15 cellular contexts compared by ENCODE assay signal in the genomic region with DNA sequence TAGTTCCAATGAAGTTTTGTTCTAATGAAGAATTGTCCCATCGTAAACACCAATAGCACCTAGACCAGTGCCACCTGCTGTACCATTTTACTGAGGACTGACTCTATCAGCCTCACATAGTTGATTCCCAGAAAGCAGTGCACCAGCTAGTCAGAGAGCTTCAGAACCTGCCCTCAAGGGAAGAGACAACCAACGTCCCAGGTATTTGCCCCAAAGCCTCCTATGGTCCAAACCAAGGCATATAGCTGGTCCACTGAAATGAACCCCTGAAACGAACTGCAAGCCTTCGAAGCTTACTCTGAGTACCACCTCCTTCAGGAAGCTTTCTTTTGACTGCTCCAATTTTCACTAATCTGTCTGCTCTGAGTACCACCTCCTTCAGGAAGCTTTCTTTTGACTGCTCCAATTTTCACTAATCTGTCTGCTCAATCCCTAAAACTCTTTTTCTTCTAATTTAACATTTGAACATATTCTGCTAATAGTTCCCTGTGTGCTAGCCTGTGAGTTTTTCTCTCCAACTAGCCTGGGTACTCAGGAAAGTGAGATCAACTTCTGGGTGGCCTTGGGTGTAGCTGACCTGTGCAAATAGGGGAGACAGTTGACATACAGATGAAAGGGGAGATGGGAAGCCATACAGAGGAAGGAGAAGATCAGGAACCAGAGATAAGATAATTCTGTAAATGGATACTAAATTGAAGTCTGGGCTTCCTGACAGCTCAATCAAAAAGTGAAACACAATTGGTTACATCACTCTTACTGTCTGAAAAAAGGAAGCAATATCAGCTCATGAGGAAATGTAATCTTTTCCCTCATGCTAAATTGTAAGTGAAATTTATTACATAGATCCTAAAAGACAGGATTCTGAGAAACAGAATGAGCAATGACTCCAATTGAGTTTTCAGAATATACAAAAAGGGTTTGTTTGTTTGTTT. TPM values are rescaled to one million over a fixed set of nuclear protein-coding genes. Genes with fewer than 3 reads are reported as not detected.
A peak's percentile ranks its signal among the peaks of the same experiment; 100 is the strongest.
DNase-seq lines count a peak whose midpoint lies in the region; ATAC-seq, FAIRE-seq and TF ChIP-seq lines count a peak whose summit lies in the region.
"Had no signal": no experiment of that assay in that cellular context is flagged by ENCODE, and none has a peak within 500 bp of the region (broad histone marks: within the 10 kb centered on the region; RNA-seq: fewer than 3 reads in every experiment).

No MANE protein-coding gene starts in this region.

- H3K27ac Mint-ChIP-seq in CD14-positive monocyte: peak overlapping the region; percentile 81 to 92 (median 91)
- no peak overlapping the region for H3K27ac Mint-ChIP-seq in nephron progenitor cell

- peaks cover 38% of the 10 kb centered on the region for H3K4me1 ChIP-seq in endothelial cell of umbilical vein (ENCODE audit: control insufficient read depth, extremely low read depth, insufficient read depth, low read length)

- H3K36me3 ChIP-seq in endothelial cell of umbilical vein (ENCODE audit: control insufficient read depth in 2 of 2, extremely low read depth in 1 of 2, insufficient read depth in 2 of 2, low read length in 2 of 2): no peaks in the 10 kb centered on the region
- H3K36me3 ChIP-seq: suprapubic skin had no signal

- no peak for TF ChIP-seq POLR2A in endothelial cell of umbilical vein (IDR thresholded peaks at IDR 0.05; ENCODE audit: low read depth, low read length)

- intact Hi-C loops in CD14-positive monocyte (cut with micrococcal nuclease) (no loop called here), endothelial cell of umbilical vein (cut with micrococcal nuclease) (no loop called here)

- peak; percentile 77 for FAIRE-seq in endothelial cell of umbilical vein (lab: Jason Lieb, UNC)
- FAIRE-seq in D721Med (lab: Jason Lieb, UNC): no peak
- FAIRE-seq: GM18507 had no signal

- peaks cover 0 to 2% (median 0%) of the 10 kb centered on the region in 7 donors for H3K9me3 Mint-ChIP-seq in CD14-positive monocyte
- no peaks in the 10 kb centered on the region for H3K9me3 Mint-ChIP-seq in nephron progenitor cell

- POLR2A ChIA-PET in endothelial cell of umbilical vein (lab: Charles Lee): no interaction called here

- no peak overlapping the region for H3K4me3 ChIP-seq in endothelial cell of umbilical vein (replicated peaks in 1 of 3; ENCODE audit: insufficient read depth in 1 of 3, low read depth in 1 of 3, low read length in 3 of 3)
- H3K4me3 ChIP-seq: suprapubic skin had no signal

- H3K9ac ChIP-seq in endothelial cell of umbilical vein (replicated peaks; ENCODE audit: extremely low read depth, insufficient read depth, low read length): no peak overlapping the region

- no peak overlapping the region for H3K4me2 ChIP-seq in endothelial cell of umbilical vein (ENCODE audit: insufficient read depth, low read length)

- DNase-seq in CD14-positive monocyte (ENCODE audit: low spot score): no peak
- DNase-seq in SK-N-DZ (ENCODE audit: low spot score): peak; percentile 20
- no peak for DNase-seq in endothelial cell of umbilical vein (ENCODE audit: low read depth, low spot score)
- DNase-seq in nephron progenitor cell: no peak
- DNase-seq in NCI-H146 treated with DMSO at 0.1 percent for 48 hours (lab: John Stamatoyannopoulos, UW; ENCODE audit: unreplicated experiment): no peak
- no peak for DNase-seq in D721Med (ENCODE audit: insufficient read length, low spot score)
- DNase-seq: foreskin keratinocyte; NCI-H2227 treated with DMSO at 0.1 percent for 48 hours; posterior cingulate gyrus; stimulated activated CD4-positive, alpha-beta T cell treated with anti-CD3 and anti-CD28 coated beads, Interleukin-2, amount 100 ng/mL, for 24 hours had no signal

- CTCF ChIA-PET in endothelial cell of umbilical vein (lab: Charles Lee): interaction anchor here (1.1 to 2.2 kb wide), 4 partner anchors 12 to 193 kb away, joined by 3 to 8 read pairs (median 4); no protein-coding TSS in a partner anchor

- peaks cover 0 to 4% of the 10 kb centered on the region in 2 donors for H3K36me3 Mint-ChIP-seq in CD14-positive monocyte
- H3K36me3 Mint-ChIP-seq in nephron progenitor cell (ENCODE audit: low read depth): no peaks in the 10 kb centered on the region

- ATAC-seq in HG02623 (IDR thresholded peaks at IDR 0.05; ENCODE audit: unreplicated experiment) (peak; percentile 32), GM21423 (IDR thresholded peaks at IDR 0.05; ENCODE audit: unreplicated experiment) (no peak)
- ATAC-seq: foreskin keratinocyte, left lobe of liver had no signal

- H3K4me1 Mint-ChIP-seq in CD14-positive monocyte: peaks cover 48% of the 10 kb centered on the region
- H3K4me1 Mint-ChIP-seq in nephron progenitor cell: peaks cover 61% of the 10 kb centered on the region

- dilution Hi-C loops in endothelial cell of umbilical vein (cut with MboI; ENCODE audit: extremely low pct_ligation_motif_present, low sequenced_read_pairs): no loop called here

- H3K27me3 Mint-ChIP-seq in CD14-positive monocyte (ENCODE audit: low read depth in 3 of 3) (peaks cover 22 to 40% (median 32%) of the 10 kb centered on the region in 3 donors), nephron progenitor cell (ENCODE audit: low read depth, poor library complexity) (peaks cover 4% of the 10 kb centered on the region)

- no peaks in the 10 kb centered on the region for H3K9me1 ChIP-seq in endothelial cell of umbilical vein (replicated peaks; ENCODE audit: control insufficient read depth, extremely low read depth, insufficient read depth, low read length)

- H4K20me1 ChIP-seq in endothelial cell of umbilical vein (replicated peaks; ENCODE audit: control insufficient read depth, extremely low read depth, insufficient read depth, low read length): no peaks in the 10 kb centered on the region

- no peak overlapping the region for H3K27ac ChIP-seq in endothelial cell of umbilical vein (ENCODE audit: insufficient read depth, low read depth, low read length)
- H3K27ac ChIP-seq: foreskin keratinocyte, suprapubic skin had no signal

- H3K79me2 ChIP-seq in endothelial cell of umbilical vein (ENCODE audit: control insufficient read depth, insufficient read depth, low read length): no peaks in the 10 kb centered on the region

- H3K4me3 Mint-ChIP-seq in CD14-positive monocyte (peak overlapping the region; percentile 7 to 70), nephron progenitor cell (no peak overlapping the region)

- no TSS peak for BruUV-seq in endothelial cell of umbilical vein (replicated peaks; lab: Mats Ljungman, UMichigan)

- H3K9me3 ChIP-seq in endothelial cell of umbilical vein (replicated peaks; ENCODE audit: control insufficient read depth, insufficient read depth, low read length): no peaks in the 10 kb centered on the region
- H3K9me3 ChIP-seq: suprapubic skin had no signal

- no peak overlapping the region for H2AFZ ChIP-seq in endothelial cell of umbilical vein (ENCODE audit: low read depth, low read length)

- H3K27me3 ChIP-seq in endothelial cell of umbilical vein (ENCODE audit: control insufficient read depth in 2 of 2, insufficient read depth in 2 of 2, low read length in 2 of 2): no peaks in the 10 kb centered on the region
- H3K27me3 ChIP-seq: foreskin keratinocyte, suprapubic skin had no signal

- TF ChIP-seq CTCF in CD14-positive monocyte (IDR thresholded peaks at IDR 0.05): no peak
- no peak for TF ChIP-seq CTCF in endothelial cell of umbilical vein (IDR thresholded peaks at IDR 0.05; ENCODE audit: extremely low read depth in 1 of 2, insufficient read depth in 1 of 2, low read depth in 1 of 2, low read length in 2 of 2)
- TF ChIP-seq CTCF in nephron progenitor cell (IDR thresholded peaks at IDR 0.05): no peak
- no peak for TF ChIP-seq CTCF in D721Med (IDR thresholded peaks at IDR 0.05; ENCODE audit: insufficient read depth, missing control alignments)

TF ChIP-seq in endothelial cell of umbilical vein, 7 proteins besides CTCF, POLR2A, EP300 and RAD21:
- no peak for TF ChIP-seq EZH2 (IDR thresholded peaks at IDR 0.05; ENCODE audit: borderline replicate concordance, low read depth, low read length, severe bottlenecking)
- no peak for TF ChIP-seq MYC (IDR thresholded peaks at IDR 0.05; ENCODE audit: low read depth, low read length)
- TF ChIP-seq GATA2 (IDR thresholded peaks at IDR 0.05; ENCODE audit: insufficient read depth, insufficient read length, low read depth, low read length): peak; percentile 81
TF ChIP-seq in endothelial cell of umbilical vein: peak in this region for 1.

RNA-seq across cellular contexts. Expression of gene EML4, which starts 33.5 kb away (rescaled TPM):
- polyA plus RNA-seq in CD14-positive monocyte (10 to 100 TPM; 11.5 to 15.0 TPM), endothelial cell of umbilical vein (11.1 and 13.3 TPM in 2 replicates)
- 46.4 and 51.0 TPM in 2 replicates for polyA plus RNA-seq in SK-N-DZ (2014; cell fraction: cytosol; rRNA removed)
- 78.8 and 81.0 TPM in 2 replicates for polyA plus RNA-seq in SK-N-DZ (2014; cell fraction: nucleus; rRNA removed)
- 30.8 and 32.0 TPM in 2 replicates for total RNA-seq in endothelial cell of umbilical vein
- 13.3 and 13.4 TPM in 2 replicates for polyA plus RNA-seq in endothelial cell of umbilical vein (2011; cell fraction: cytosol; rRNA removed)
- polyA plus RNA-seq in endothelial cell of umbilical vein (2011; cell fraction: nucleus; rRNA removed): 32.8 and 41.2 TPM in 2 replicates
- polyA plus RNA-seq in endothelial cell of umbilical vein (2012): 14.7 and 21.6 TPM in 2 replicates
- polyA minus RNA-seq in endothelial cell of umbilical vein: 40.5 and 42.8 TPM in 2 replicates
- polyA minus RNA-seq in endothelial cell of umbilical vein (2011; cell fraction: cytosol; rRNA and poly(A)+ RNA removed): 19.7 TPM
- polyA minus RNA-seq in endothelial cell of umbilical vein (2011; cell fraction: nucleus; rRNA and poly(A)+ RNA removed): 37.8 and 48.9 TPM in 2 replicates
